1 cellular context compared by ENCODE assay signal in genomic region chr5:154648706-154649105, GRCh38.
TF ChIP-seq lines count a peak whose summit lies in the region.

No MANE protein-coding gene starts in this region.

TF ChIP-seq in K562, 482 proteins besides CTCF, POLR2A, EP300 and RAD21 (continued from another document and continues in another):
- no peak for TF ChIP-seq ZBTB26 (CRISPR knock-in tag; IDR thresholded peaks at IDR 0.05)
- TF ChIP-seq ETS2 (tag; IDR thresholded peaks at IDR 0.05; ENCODE audit: borderline replicate concordance, poor library complexity, severe bottlenecking) = no peak
- TF ChIP-seq IRF2 (CRISPR knock-in tag; IDR thresholded peaks at IDR 0.05) = no peak
- peak; percentile 92 for TF ChIP-seq SMARCA4 (IDR thresholded peaks at IDR 0.05)
- TF ChIP-seq ZNF766 (CRISPR knock-in tag; conservative IDR thresholded peaks at IDR 0.05) = peak; percentile 72; the same call in 1 of the 2 replicates
- no peak for TF ChIP-seq NUFIP1 (IDR thresholded peaks at IDR 0.05; ENCODE audit: partially characterized antibody)
- no peak for TF ChIP-seq ESRRB (CRISPR knock-in tag; IDR thresholded peaks at IDR 0.05; ENCODE audit: borderline replicate concordance)
- TF ChIP-seq XRCC3 (IDR thresholded peaks at IDR 0.05) = no peak
- no peak for TF ChIP-seq SFPQ (IDR thresholded peaks at IDR 0.05; ENCODE audit: low read depth, low read length)
- no peak for TF ChIP-seq ATF6 (CRISPR knock-in tag; IDR thresholded peaks at IDR 0.05)
- no peak for TF ChIP-seq BRF2 (IDR thresholded peaks at IDR 0.05; ENCODE audit: borderline replicate concordance, insufficient read depth, insufficient read length)
- no peak for TF ChIP-seq U2AF2 (optimal IDR thresholded peaks at IDR 0.05; ENCODE audit: low read depth, low read length)
- peak; percentile 69 for TF ChIP-seq SMARCC2 (IDR thresholded peaks at IDR 0.05; ENCODE audit: low read depth)
- TF ChIP-seq PURB (CRISPR knock-in tag; IDR thresholded peaks at IDR 0.05; ENCODE audit: low read depth) = no peak
- TF ChIP-seq KAT8 (IDR thresholded peaks at IDR 0.05; ENCODE audit: low read depth) = no peak
- peak; percentile 69 for TF ChIP-seq CXXC5 (CRISPR knock-in tag; IDR thresholded peaks at IDR 0.05)
- TF ChIP-seq HINFP (tag; conservative IDR thresholded peaks at IDR 0.05; ENCODE audit: low read depth) = no peak
- no peak for TF ChIP-seq PPARD (CRISPR knock-in tag; IDR thresholded peaks at IDR 0.05)
- no peak for TF ChIP-seq ELK3 (CRISPR knock-in tag; IDR thresholded peaks at IDR 0.05)
- no peak for TF ChIP-seq ZNF449 (CRISPR knock-in tag; IDR thresholded peaks at IDR 0.05)
- TF ChIP-seq ATF7 (IDR thresholded peaks at IDR 0.05) = peak; percentile 88
- TF ChIP-seq ZNF140 (CRISPR knock-in tag; IDR thresholded peaks at IDR 0.05) = no peak
- no peak for TF ChIP-seq BMI1 (IDR thresholded peaks at IDR 0.05; ENCODE audit: low read length)
- TF ChIP-seq ID3 (CRISPR knock-in tag; IDR thresholded peaks at IDR 0.05) = no peak
- TF ChIP-seq ID3 (tag; IDR thresholded peaks at IDR 0.05) = no peak
- no peak for TF ChIP-seq STAT5B (CRISPR knock-in tag; IDR thresholded peaks at IDR 0.05)
- no peak for TF ChIP-seq HMG20A (CRISPR knock-in tag; conservative IDR thresholded peaks at IDR 0.05)
- no peak for TF ChIP-seq ZBTB9 (CRISPR knock-in tag; IDR thresholded peaks at IDR 0.05)
- no peak for TF ChIP-seq ZNF347 (CRISPR knock-in tag; IDR thresholded peaks at IDR 0.05; ENCODE audit: low read depth)
- peak; percentile 32; the same call in 1 of the 2 replicates for TF ChIP-seq RAD51 (IDR thresholded peaks at IDR 0.05; ENCODE audit: borderline replicate concordance, low read depth)
- no peak for TF ChIP-seq ZNF133 (CRISPR knock-in tag; IDR thresholded peaks at IDR 0.05)
- no peak for TF ChIP-seq MEF2A (IDR thresholded peaks at IDR 0.05; ENCODE audit: control insufficient read depth, low read depth, low read length)
- peak; percentile 66 for TF ChIP-seq TAF9B (IDR thresholded peaks at IDR 0.05; ENCODE audit: partially characterized antibody)
- no peak for TF ChIP-seq E2F6 (IDR thresholded peaks at IDR 0.05; ENCODE audit: borderline replicate concordance in 1 of 2, extremely low read depth in 1 of 2, insufficient read depth in 1 of 2, insufficient read length in 1 of 2, low read depth in 1 of 2, low read length in 1 of 2, poor library complexity in 1 of 2, severe bottlenecking in 1 of 2)
- TF ChIP-seq MXD1 (CRISPR knock-in tag; IDR thresholded peaks at IDR 0.05; ENCODE audit: borderline replicate concordance, poor library complexity, severe bottlenecking) = no peak
- no peak for TF ChIP-seq ZSCAN32 (CRISPR knock-in tag; IDR thresholded peaks at IDR 0.05)
- no peak for TF ChIP-seq USF2 (CRISPR knock-in tag; IDR thresholded peaks at IDR 0.05)
- TF ChIP-seq GATA2 (CRISPR knock-in tag; IDR thresholded peaks at IDR 0.05) = no peak
- TF ChIP-seq ZNF668 (CRISPR knock-in tag; IDR thresholded peaks at IDR 0.05) = no peak
- no peak for TF ChIP-seq TSC22D4 (tag; IDR thresholded peaks at IDR 0.05)
- no peak for TF ChIP-seq ZNF764 (CRISPR knock-in tag; IDR thresholded peaks at IDR 0.05; ENCODE audit: low read depth)
- no peak for TF ChIP-seq GTF2F1 (IDR thresholded peaks at IDR 0.05; ENCODE audit: low read depth, low read length)
- TF ChIP-seq PRPF4 (IDR thresholded peaks at IDR 0.05; ENCODE audit: insufficient read depth, low read depth, low read length, poor library complexity, severe bottlenecking) = no peak
- TF ChIP-seq BCLAF1 (IDR thresholded peaks at IDR 0.05; ENCODE audit: borderline replicate concordance in 1 of 2, control insufficient read depth in 1 of 2, low read depth in 2 of 2, low read length in 1 of 2) = no peak
- TF ChIP-seq SMARCA5 (IDR thresholded peaks at IDR 0.05) = no peak
- TF ChIP-seq SMAD3 (CRISPR knock-in tag; conservative IDR thresholded peaks at IDR 0.05) = no peak
- no peak for TF ChIP-seq ZNF143 (CRISPR knock-in tag; IDR thresholded peaks at IDR 0.05)
- no peak for TF ChIP-seq ZFP36 (IDR thresholded peaks at IDR 0.05; ENCODE audit: low read depth, low read length, partially characterized antibody)
- TF ChIP-seq CHCHD3 (CRISPR knock-in tag; IDR thresholded peaks at IDR 0.05) = no peak
- TF ChIP-seq SNAPC5 (CRISPR knock-in tag; IDR thresholded peaks at IDR 0.05) = no peak
- no peak for TF ChIP-seq KDM5B (IDR thresholded peaks at IDR 0.05; ENCODE audit: insufficient replicate concordance, low read depth, low read length)
